Comparison of ENCODE assay signal across 1 cellular context in the genomic region with DNA sequence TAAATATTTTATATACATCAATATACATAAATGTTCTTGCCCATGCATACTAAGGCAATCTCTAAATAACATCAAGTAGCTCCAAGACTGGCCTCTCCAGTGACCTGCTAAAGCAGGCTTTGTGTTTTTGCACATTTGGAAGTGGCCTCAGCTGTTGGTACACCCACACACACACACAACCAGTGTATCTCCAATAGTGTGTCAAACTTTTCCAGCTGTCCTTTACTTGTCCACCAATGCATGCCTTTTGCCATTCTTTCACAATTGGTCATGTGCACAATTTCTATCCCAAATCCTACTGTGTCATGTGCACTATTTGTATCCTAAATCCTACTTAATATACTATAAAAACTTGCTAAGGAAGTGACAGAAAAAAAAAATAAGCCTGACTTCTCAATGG.
TF ChIP-seq lines count a peak whose summit lies in the region.

No MANE protein-coding gene starts in this region.

TF ChIP-seq in HepG2, 621 proteins besides CTCF, POLR2A, EP300 and RAD21 (continued from another document):
- no peak for TF ChIP-seq NCOR1 (IDR thresholded peaks at IDR 0.05; ENCODE audit: borderline replicate concordance, low read length)
TF ChIP-seq in HepG2: peak in this region for 1.
